Comparison of ENCODE assay signal across 16 cellular contexts in the genomic region with DNA sequence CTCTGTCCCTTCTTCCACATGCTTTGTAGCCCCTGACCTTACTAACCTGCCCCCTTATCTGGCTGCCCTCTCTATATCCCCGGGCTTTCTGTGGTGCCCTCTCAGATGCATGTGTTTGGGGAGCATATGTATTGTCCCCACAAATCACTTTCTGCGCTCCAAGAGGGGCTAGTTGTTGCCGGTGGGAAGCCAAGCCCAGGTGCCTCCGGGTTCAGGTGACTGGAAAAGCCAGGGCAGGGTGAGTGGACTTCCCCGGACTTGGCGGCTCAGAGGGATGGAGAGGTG. TPM values are rescaled to one million over a fixed set of nuclear protein-coding genes. Genes with fewer than 3 reads are reported as not detected.
DNase-seq lines count a peak whose midpoint lies in the region; ATAC-seq and TF ChIP-seq lines count a peak whose summit lies in the region.
"Had no signal": no experiment of that assay in that cellular context is flagged by ENCODE, and none has a peak within 500 bp of the region (broad histone marks: within the 10 kb centered on the region; RNA-seq: fewer than 3 reads in every experiment).

No MANE protein-coding gene starts in this region.

- peaks cover 89% of the 10 kb centered on the region for H3K27me3 Mint-ChIP-seq in CD4-positive, CD25-positive, alpha-beta regulatory T cell
- H3K27me3 Mint-ChIP-seq in neural crest cell (ENCODE audit: low read depth) (peaks cover 98% of the 10 kb centered on the region), Caco-2 (ENCODE audit: insufficient read depth, unreplicated experiment) (peaks cover 50% of the 10 kb centered on the region)

- peaks cover 0 to 4% (median 0%) of the 10 kb centered on the region in 7 donors for H3K9me3 Mint-ChIP-seq in CD4-positive, CD25-positive, alpha-beta regulatory T cell
- H3K9me3 Mint-ChIP-seq in neural crest cell = no peaks in the 10 kb centered on the region
- H3K9me3 Mint-ChIP-seq in Caco-2 (ENCODE audit: unreplicated experiment) = no peaks in the 10 kb centered on the region

- no peak for TF ChIP-seq CTCF in GM13977 (IDR thresholded peaks at IDR 0.05; ENCODE audit: extremely low read depth, insufficient read depth, missing control alignments)
- TF ChIP-seq CTCF in coronary artery (IDR thresholded peaks at IDR 0.05) = no peak
- TF ChIP-seq CTCF in neural crest cell (conservative IDR thresholded peaks at IDR 0.05) = no peak
- no peak for TF ChIP-seq CTCF in Caco-2 (IDR thresholded peaks at IDR 0.05; ENCODE audit: insufficient read depth in 1 of 2, low read depth in 1 of 2, low read length in 1 of 2, severe bottlenecking in 1 of 2, unreplicated experiment in 1 of 2)

- H3K4me3 Mint-ChIP-seq in CD4-positive, CD25-positive, alpha-beta regulatory T cell = peak overlapping the region in 3 of 4 donors; percentile 30 to 79 (median 68)
- H3K4me3 Mint-ChIP-seq in neural crest cell = peak overlapping the region; percentile 59
- H3K4me3 Mint-ChIP-seq in Caco-2 (ENCODE audit: unreplicated experiment) = no peak overlapping the region

- no peak for ATAC-seq in CD4-positive, CD25-positive, alpha-beta regulatory T cell (ENCODE audit: low read depth in 2 of 2)
- no peak for ATAC-seq in left colon

- BruUV-seq in Caco-2 (replicated peaks; lab: Mats Ljungman, UMichigan) = no TSS peak

- DNase-seq in CD4-positive, CD25-positive, alpha-beta regulatory T cell = no peak
- DNase-seq in GM13977 (ENCODE audit: low spot score) = peak; percentile 25
- DNase-seq in coronary artery (ENCODE audit: low spot score) = no peak
- no peak for DNase-seq in neural crest cell (ENCODE audit: low read depth, low spot score)
- DNase-seq in activated CD4-positive, CD25-positive, alpha-beta regulatory T cell treated with anti-CD3 and anti-CD28 coated beads, Interleukin-2, amount 50 U/mL, for 72 hours = no peak
- no peak for DNase-seq in Caco-2
- no peak for DNase-seq in left colon
- DNase-seq: EL, NCI-H1417, NCI-H1930, NCI-H510A treated with DMSO at 0.1 percent for 48 hours, Peyer's patch, Right ventricle myocardium superior had no signal

- H3K4me3 ChIP-seq in CD4-positive, CD25-positive, alpha-beta regulatory T cell (ENCODE audit: low read depth, low read length) = no peak overlapping the region
- H3K4me3 ChIP-seq in coronary artery (peak overlapping the region; percentile 68), Caco-2 (ENCODE audit: low read depth, low read length) (no peak overlapping the region)
- H3K4me3 ChIP-seq: HAP-1 had no signal

- H3K4me1 ChIP-seq in CD4-positive, CD25-positive, alpha-beta regulatory T cell (ENCODE audit: control insufficient read depth, insufficient read depth, low read length, poor library complexity, severe bottlenecking) = peaks cover 55% of the 10 kb centered on the region
- no peaks in the 10 kb centered on the region for H3K4me1 ChIP-seq in Caco-2
- H3K4me1 ChIP-seq: HAP-1 had no signal

- peaks cover 0 to 53% (median 21%) of the 10 kb centered on the region in 4 donors for H3K4me1 Mint-ChIP-seq in CD4-positive, CD25-positive, alpha-beta regulatory T cell
- peaks cover 26% of the 10 kb centered on the region for H3K4me1 Mint-ChIP-seq in neural crest cell
- peaks cover 7% of the 10 kb centered on the region for H3K4me1 Mint-ChIP-seq in Caco-2 (ENCODE audit: low read depth, unreplicated experiment)

- no peak overlapping the region for H3K27ac ChIP-seq in CD4-positive, CD25-positive, alpha-beta regulatory T cell (ENCODE audit: insufficient read depth, low read length, poor library complexity, severe bottlenecking)
- no peak overlapping the region for H3K27ac ChIP-seq in coronary artery
- H3K27ac ChIP-seq: Peyer's patch had no signal

- CTCF ChIA-PET in Caco-2 (lab: Charles Lee) = no interaction called here

- no peaks in the 10 kb centered on the region for H3K36me3 ChIP-seq in CD4-positive, CD25-positive, alpha-beta regulatory T cell (ENCODE audit: control insufficient read depth, insufficient read depth, low read length)
- no peaks in the 10 kb centered on the region for H3K36me3 ChIP-seq in Caco-2 (ENCODE audit: control insufficient read depth, insufficient read depth, low read length)
- H3K36me3 ChIP-seq: HAP-1, Peyer's patch had no signal

- in situ Hi-C loops in GM13977 (cut with MboI; ENCODE audit: low pct_unique_long_range_greater_than_20kb, low sequenced_read_pairs, unreplicated experiment) = loop anchor here (25.0 kb wide), 1 partner anchor 340 kb away; no protein-coding TSS in a partner anchor

- no peaks in the 10 kb centered on the region for H3K36me3 Mint-ChIP-seq in CD4-positive, CD25-positive, alpha-beta regulatory T cell
- H3K36me3 Mint-ChIP-seq in neural crest cell (ENCODE audit: low read depth) = no peaks in the 10 kb centered on the region
- no peaks in the 10 kb centered on the region for H3K36me3 Mint-ChIP-seq in Caco-2 (ENCODE audit: insufficient read depth, unreplicated experiment)

- no peak overlapping the region for H3K27ac Mint-ChIP-seq in CD4-positive, CD25-positive, alpha-beta regulatory T cell
- H3K27ac Mint-ChIP-seq in neural crest cell (ENCODE audit: unreplicated experiment) (no peak overlapping the region), Caco-2 (ENCODE audit: unreplicated experiment) (no peak overlapping the region)

- POLR2A ChIA-PET in Caco-2 (lab: Charles Lee) = no interaction called here

- intact Hi-C loops in Caco-2 (cut with micrococcal nuclease; ENCODE audit: unreplicated experiment) (no loop called here), left colon (cut with DNase I, micrococcal nuclease) (no loop called here)

- H3K9me3 ChIP-seq in CD4-positive, CD25-positive, alpha-beta regulatory T cell (ENCODE audit: control insufficient read depth in 2 of 2, low read length in 2 of 2) = no peaks in the 10 kb centered on the region
- H3K9me3 ChIP-seq in Caco-2 = no peaks in the 10 kb centered on the region
- H3K9me3 ChIP-seq: HAP-1, Peyer's patch had no signal

- H3K27me3 ChIP-seq in CD4-positive, CD25-positive, alpha-beta regulatory T cell (ENCODE audit: control insufficient read depth, insufficient read depth, low read length) = peaks cover 43% of the 10 kb centered on the region
- peaks cover 4% of the 10 kb centered on the region for H3K27me3 ChIP-seq in Caco-2 (replicated peaks; ENCODE audit: control insufficient read depth, insufficient read depth, low read length)

RNA-seq across cellular contexts. Expression of gene LBX1, which starts 7.1 kb away (rescaled TPM):
- not detected for total RNA-seq in CD4-positive, CD25-positive, alpha-beta regulatory T cell
- polyA plus RNA-seq in CD4-positive, CD25-positive, alpha-beta regulatory T cell = not detected
- total RNA-seq in neural crest cell (1.0 and 1.1 TPM in 2 replicates), Caco-2 (2022) (not detected in 2 replicates), left colon (not detected)
- total RNA-seq: Peyer's patch, Right ventricle myocardium superior had no signal
- polyA plus RNA-seq: AG04450, BJ had no signal
